21 cellular contexts compared by ENCODE assay signal in the genomic region with DNA sequence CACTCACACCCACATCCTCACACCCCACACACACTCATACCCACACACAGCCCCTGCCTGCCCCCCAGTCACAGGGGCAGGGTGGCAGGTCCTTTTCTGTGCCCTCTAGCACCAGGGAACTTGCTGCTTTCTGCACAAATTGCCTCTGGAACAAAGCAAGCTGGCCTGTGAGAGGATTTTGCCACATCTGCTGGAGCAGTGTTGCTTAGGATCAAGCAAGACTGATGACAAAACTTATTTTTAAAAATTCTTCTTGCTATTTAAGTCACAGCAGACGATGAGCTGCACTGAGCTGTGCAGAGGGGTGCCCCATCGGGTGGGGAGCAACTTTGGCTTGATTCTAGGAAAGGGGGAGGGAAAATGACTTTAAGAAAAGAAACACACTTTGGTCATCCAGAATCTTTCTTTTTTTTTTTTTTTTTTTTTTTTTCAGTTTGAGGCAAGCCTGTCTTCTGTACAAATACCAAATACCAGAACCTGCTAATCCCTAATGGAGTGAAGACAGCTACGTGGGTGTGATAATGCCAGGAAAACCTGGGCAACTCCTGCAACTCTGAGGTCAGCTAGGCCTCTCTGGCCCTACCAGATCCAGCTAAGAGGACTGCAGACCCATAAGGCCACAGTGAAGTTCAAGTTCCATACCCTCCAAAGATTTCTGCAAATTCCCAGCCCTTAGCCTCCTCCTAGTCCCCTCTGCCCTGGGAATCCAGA.
"Had no signal": no experiment of that assay in that cellular context is flagged by ENCODE, and none has a peak within 500 bp of the region (broad histone marks: within the 10 kb centered on the region; RNA-seq: fewer than 3 reads in every experiment).

No MANE protein-coding gene starts in this region.

- H3K27me3 ChIP-seq: gastrocnemius medialis, sigmoid colon, testis, uterus had no signal

- H3K36me3 ChIP-seq: gastrocnemius medialis, sigmoid colon, uterus had no signal

- H3K9me3 ChIP-seq: gastrocnemius medialis, psoas muscle, sigmoid colon, testis, uterus had no signal

- H3K36me3 Mint-ChIP-seq: natural killer cell treated with Interleukin-12 subunit alpha and Interleukin-12 subunit beta and Interleukin-15 and Interleukin-18, amount 100 ng/mL, for 72 hours; stimulated activated naive B cell treated with anti-CD40 and anti-IgM and Interleukin-4, amounts not matched to agents 10 μg/mL and 1 μg/mL and 100 μg/mL, for 72 hours; type B pancreatic cell had no signal

- H3K4me3 ChIP-seq: coronary artery, gastrocnemius medialis, lung, psoas muscle, sigmoid colon, skin epidermis, testis, uterus had no signal

- H3K4me1 ChIP-seq: gastrocnemius medialis, psoas muscle, uterus had no signal

- H3K27ac ChIP-seq: coronary artery, gastrocnemius medialis, psoas muscle, sigmoid colon, skin epidermis, testis, uterus had no signal

- DNase-seq: effector memory CD4-positive, alpha-beta T cell; gastrocnemius medialis; left ventricle myocardium superior; mesenchymal stem cell; midbrain; occipital lobe; psoas muscle; retina; sigmoid colon; stimulated activated CD4-positive, alpha-beta T cell treated with anti-CD3 and anti-CD28 coated beads, Interleukin-2, amount 100 ng/mL, for 24 hours; stimulated activated CD4-positive, alpha-beta T cell treated with anti-CD3 and anti-CD28 coated beads, Interleukin-4, amount 100 ng/mL, for 4 hours; stimulated activated naive B cell treated with anti-CD40 and anti-IgM and Interleukin-4, amounts not matched to agents 10 μg/mL and 1 μg/mL and 100 μg/mL, for 72 hours; stimulated activated naive CD8-positive, alpha-beta T cell treated with anti-CD3 and anti-CD28 coated beads, Interleukin-15, amount 100 ng/mL, for 72 hours; testis; uterus had no signal

- H3K27ac Mint-ChIP-seq: natural killer cell treated with Interleukin-12 subunit alpha and Interleukin-12 subunit beta and Interleukin-15 and Interleukin-18, amount 100 ng/mL, for 72 hours; stimulated activated naive B cell treated with anti-CD40 and anti-IgM and Interleukin-4, amounts not matched to agents 10 μg/mL and 1 μg/mL and 100 μg/mL, for 72 hours; type B pancreatic cell had no signal

- H3K4me1 Mint-ChIP-seq: stimulated activated naive B cell treated with anti-CD40 and anti-IgM and Interleukin-4, amounts not matched to agents 10 μg/mL and 1 μg/mL and 100 μg/mL, for 72 hours; stimulated activated naive CD8-positive, alpha-beta T cell treated with anti-CD3 and anti-CD28 coated beads, Interleukin-15, amount 100 ng/mL, for 72 hours had no signal

- H3K4me3 Mint-ChIP-seq: natural killer cell treated with Interleukin-12 subunit alpha and Interleukin-12 subunit beta and Interleukin-15 and Interleukin-18, amount 100 ng/mL, for 72 hours; stimulated activated naive B cell treated with anti-CD40 and anti-IgM and Interleukin-4, amounts not matched to agents 10 μg/mL and 1 μg/mL and 100 μg/mL, for 72 hours; stimulated activated naive CD8-positive, alpha-beta T cell treated with anti-CD3 and anti-CD28 coated beads, Interleukin-15, amount 100 ng/mL, for 72 hours; type B pancreatic cell had no signal

- H3K9me3 Mint-ChIP-seq: natural killer cell treated with Interleukin-12 subunit alpha and Interleukin-12 subunit beta and Interleukin-15 and Interleukin-18, amount 100 ng/mL, for 72 hours; stimulated activated naive B cell treated with anti-CD40 and anti-IgM and Interleukin-4, amounts not matched to agents 10 μg/mL and 1 μg/mL and 100 μg/mL, for 72 hours; stimulated activated naive CD8-positive, alpha-beta T cell treated with anti-CD3 and anti-CD28 coated beads, Interleukin-15, amount 100 ng/mL, for 72 hours; type B pancreatic cell had no signal

- ATAC-seq: esophagus mucosa; gastrocnemius medialis; left ventricle myocardium superior; natural killer cell treated with Interleukin-12 subunit alpha and Interleukin-12 subunit beta and Interleukin-15 and Interleukin-18, amount 100 ng/mL, for 72 hours; psoas muscle; stimulated activated naive B cell treated with anti-CD40 and anti-IgM and Interleukin-4, amounts not matched to agents 10 μg/mL and 1 μg/mL and 100 μg/mL, for 72 hours; stimulated activated naive CD8-positive, alpha-beta T cell treated with anti-CD3 and anti-CD28 coated beads, Interleukin-15, amount 100 ng/mL, for 72 hours had no signal
